ENCODE assay signal across 27 cellular contexts in genomic region chr17:19310151-19310550, GRCh38.
"Had no signal": no experiment of that assay in that cellular context is flagged by ENCODE, and none has a peak within 500 bp of the region (broad histone marks: within the 10 kb centered on the region; RNA-seq: fewer than 3 reads in every experiment).

No MANE protein-coding gene starts in this region.

- H3K9me3 Mint-ChIP-seq: activated naive CD4-positive, alpha-beta T cell treated with anti-CD3 and anti-CD28 coated beads, Interleukin-2, amount 50 U/mL, for 24 hours; activated naive CD8-positive, alpha-beta T cell treated with anti-CD3 and anti-CD28 coated beads, Interleukin-2, amount 50 U/mL, for 24 hours; activated T-helper 2 cell treated with anti-CD3 and anti-CD28 coated beads, Interferon-gamma antibody, Interleukin-2, Interleukin-4, amounts not matched to agents 10 μg/mL and 5 μg/mL and 100 μg/mL, durations not matched to agents 14 hours and 24 hours and 36 hours; central memory CD8-positive, alpha-beta T cell; T-helper 2 cell treated with Interferon-gamma antibody and Interleukin-4, amounts not matched to agents 5 μg/mL and 100 μg/mL, for 36 hours had no signal

- ATAC-seq: activated CD4-positive, alpha-beta T cell treated with anti-CD3 and anti-CD28 coated beads for 36 hours; activated CD8-positive, alpha-beta memory T cell treated with anti-CD3 and anti-CD28 coated beads, Interleukin-2, amount 10 ng/mL, durations not matched to agents 7 days and 5 days; activated CD8-positive, alpha-beta T cell treated with anti-CD3 and anti-CD28 coated beads, Interleukin-2, amount 10 ng/mL, durations not matched to agents 7 days and 5 days; activated naive CD8-positive, alpha-beta T cell treated with anti-CD3 and anti-CD28 coated beads, Interleukin-2, amount 50 U/mL, for 24 hours; gastroesophageal sphincter; heart left ventricle; left lung had no signal

- H3K27me3 Mint-ChIP-seq: central memory CD8-positive, alpha-beta T cell had no signal

- H3K27me3 ChIP-seq: breast epithelium, colonic mucosa, gastroesophageal sphincter, ovary, testis, vagina had no signal

- DNase-seq: activated CD4-positive, alpha-beta T cell treated with anti-CD3 and anti-CD28 coated beads for 36 hours; activated CD4-positive, CD25-positive, alpha-beta regulatory T cell; activated CD8-positive, alpha-beta memory T cell treated with anti-CD3 and anti-CD28 coated beads, Interleukin-2, amount 10 ng/mL, durations not matched to agents 7 days and 5 days; activated CD8-positive, alpha-beta T cell treated with anti-CD3 and anti-CD28 coated beads, Interleukin-2, amount 10 ng/mL, durations not matched to agents 7 days and 5 days; activated naive CD8-positive, alpha-beta T cell treated with anti-CD3 and anti-CD28 coated beads, Interleukin-2, amount 50 U/mL, for 24 hours; activated T-cell treated with anti-CD3 and anti-CD28 coated beads, Interleukin-2, amount 50 U/mL, for 48 hours; amygdala; colonic mucosa; heart left ventricle; hypothalamus; kidney glomerular epithelial cell; left lung; ovary; retina; stimulated activated CD4-positive, alpha-beta T cell treated with anti-CD3 and anti-CD28 coated beads, Interleukin-15, amount 100 ng/mL, for 24 hours; stimulated activated CD4-positive, alpha-beta T cell treated with anti-CD3 and anti-CD28 coated beads, Interleukin-2, amount 100 ng/mL, for 24 hours; stimulated activated naive CD4-positive, alpha-beta T cell; T-helper 1 cell; testis had no signal

- H3K27ac Mint-ChIP-seq: activated CD4-positive, alpha-beta T cell treated with anti-CD3 and anti-CD28 coated beads for 36 hours; activated CD8-positive, alpha-beta memory T cell treated with anti-CD3 and anti-CD28 coated beads, Interleukin-2, amount 10 ng/mL, durations not matched to agents 7 days and 5 days; activated CD8-positive, alpha-beta T cell treated with anti-CD3 and anti-CD28 coated beads, Interleukin-2, amount 10 ng/mL, durations not matched to agents 7 days and 5 days; activated naive CD4-positive, alpha-beta T cell treated with anti-CD3 and anti-CD28 coated beads, Interleukin-2, amount 50 U/mL, for 24 hours; activated naive CD8-positive, alpha-beta T cell treated with anti-CD3 and anti-CD28 coated beads, Interleukin-2, amount 50 U/mL, for 24 hours; activated T-helper 2 cell treated with anti-CD3 and anti-CD28 coated beads, Interferon-gamma antibody, Interleukin-2, Interleukin-4, amounts not matched to agents 10 μg/mL and 5 μg/mL and 100 μg/mL, durations not matched to agents 14 hours and 24 hours and 36 hours; T-helper 2 cell treated with Interferon-gamma antibody and Interleukin-4, amounts not matched to agents 5 μg/mL and 100 μg/mL, for 36 hours had no signal

- H3K36me3 Mint-ChIP-seq: activated CD8-positive, alpha-beta memory T cell treated with anti-CD3 and anti-CD28 coated beads, Interleukin-2, amount 10 ng/mL, durations not matched to agents 7 days and 5 days had no signal

- H3K4me3 Mint-ChIP-seq: activated CD4-positive, alpha-beta T cell treated with anti-CD3 and anti-CD28 coated beads for 36 hours; activated CD8-positive, alpha-beta memory T cell treated with anti-CD3 and anti-CD28 coated beads, Interleukin-2, amount 10 ng/mL, durations not matched to agents 7 days and 5 days; activated CD8-positive, alpha-beta T cell treated with anti-CD3 and anti-CD28 coated beads, Interleukin-2, amount 10 ng/mL, durations not matched to agents 7 days and 5 days; activated naive CD4-positive, alpha-beta T cell treated with anti-CD3 and anti-CD28 coated beads, Interleukin-2, amount 50 U/mL, for 24 hours; activated naive CD8-positive, alpha-beta T cell treated with anti-CD3 and anti-CD28 coated beads, Interleukin-2, amount 50 U/mL, for 24 hours; central memory CD8-positive, alpha-beta T cell; T-helper 2 cell treated with Interferon-gamma antibody and Interleukin-4, amounts not matched to agents 5 μg/mL and 100 μg/mL, for 36 hours had no signal

- H3K27ac ChIP-seq: breast epithelium, colonic mucosa, gastroesophageal sphincter, ovary, prostate gland, testis, vagina had no signal
